1 cellular context compared by ENCODE assay signal in genomic region chr3:42055291-42055690, GRCh38.
TF ChIP-seq lines count a peak whose summit lies in the region.

No MANE protein-coding gene starts in this region.

TF ChIP-seq in HepG2, 621 proteins besides CTCF, POLR2A, EP300 and RAD21 (continued from another document):
- TF ChIP-seq HINFP (CRISPR knock-in tag; IDR thresholded peaks at IDR 0.05; ENCODE audit: low read depth) (no peak), ZKSCAN5 (CRISPR knock-in tag; IDR thresholded peaks at IDR 0.05) (no peak), ZNF124 (CRISPR knock-in tag; IDR thresholded peaks at IDR 0.05) (0 out of 2 replicates have a peak, but pooled peaks have one; percentile 40), TEAD3 (CRISPR knock-in tag; optimal IDR thresholded peaks at IDR 0.05; ENCODE audit: borderline replicate concordance) (peak; percentile 94), NFAT5 (CRISPR knock-in tag; IDR thresholded peaks at IDR 0.05) (no peak), HHEX (CRISPR knock-in tag; IDR thresholded peaks at IDR 0.05) (no peak), ZNF713 (CRISPR knock-in tag; IDR thresholded peaks at IDR 0.05) (no peak), ZNF33A (CRISPR knock-in tag; IDR thresholded peaks at IDR 0.05; ENCODE audit: borderline replicate concordance) (no peak), ZNF20 (CRISPR knock-in tag; IDR thresholded peaks at IDR 0.05) (no peak), ZNF414 (CRISPR knock-in tag; IDR thresholded peaks at IDR 0.05) (no peak), ZNF737 (CRISPR knock-in tag; IDR thresholded peaks at IDR 0.05; ENCODE audit: borderline replicate concordance) (no peak), SMC3 (IDR thresholded peaks at IDR 0.05; ENCODE audit: low read length) (0 out of 2 replicates have a peak, but pooled peaks have one; percentile 14), SMARCC2 (IDR thresholded peaks at IDR 0.05) (no peak), YY1 (IDR thresholded peaks at IDR 0.05; ENCODE audit: insufficient read depth, insufficient replicate concordance, low read depth, low read length) (no peak), ZNF766 (CRISPR knock-in tag; IDR thresholded peaks at IDR 0.05; ENCODE audit: borderline replicate concordance) (no peak), NFKB2 (CRISPR knock-in tag; IDR thresholded peaks at IDR 0.05; ENCODE audit: borderline replicate concordance) (no peak), ZNF431 (CRISPR knock-in tag; IDR thresholded peaks at IDR 0.05; ENCODE audit: borderline replicate concordance, low read depth) (no peak), ISL2 (CRISPR knock-in tag; IDR thresholded peaks at IDR 0.05) (peak; percentile 45; the same call in 1 of the 2 replicates), TFDP1 (CRISPR knock-in tag; IDR thresholded peaks at IDR 0.05; ENCODE audit: borderline replicate concordance) (no peak)
